8 cellular contexts compared by ENCODE assay signal in the genomic region with DNA sequence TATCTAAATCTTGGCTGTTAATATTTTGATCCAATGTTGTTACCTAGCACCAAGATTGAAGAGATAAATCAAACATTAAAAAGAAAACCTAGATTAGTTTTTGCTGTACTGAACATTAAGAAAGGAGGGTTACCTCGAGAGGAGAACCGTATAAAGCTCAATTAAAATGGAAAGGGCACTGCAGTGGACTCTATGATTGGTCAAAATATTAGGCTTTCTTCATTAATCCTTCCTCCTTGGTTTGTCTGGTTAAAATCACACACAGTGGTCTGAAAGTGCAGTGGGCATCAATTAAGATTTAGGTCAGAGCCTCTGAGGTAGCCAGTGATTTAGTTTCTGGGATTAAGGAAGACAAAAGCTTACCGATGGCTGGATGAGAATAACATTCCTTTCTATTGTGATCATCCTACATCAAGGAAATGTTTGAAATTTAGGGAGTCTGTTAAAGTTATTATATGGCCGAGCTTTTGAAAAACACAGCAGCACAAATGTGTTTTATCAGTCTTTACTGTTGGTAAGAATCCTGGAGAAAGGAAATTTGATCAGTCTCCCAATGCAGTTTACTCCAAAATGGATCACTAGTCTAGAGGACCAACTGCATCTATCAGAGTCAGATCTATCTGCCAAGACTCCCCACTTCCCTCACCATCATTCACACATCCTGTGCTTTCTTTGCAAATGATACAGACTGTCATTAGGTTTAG.
A peak's percentile ranks its signal among the peaks of the same experiment; 100 is the strongest.
DNase-seq lines count a peak whose midpoint lies in the region; ATAC-seq and TF ChIP-seq lines count a peak whose summit lies in the region.

No MANE protein-coding gene starts in this region.

- CTCF ChIA-PET in CD4-positive, alpha-beta memory T cell (lab: Charles Lee; ENCODE audit: partially characterized antibody) = interaction anchor here (0.9 to 2.2 kb wide), 5 partner anchors 12 to 195 kb away, joined by 4 to 8 read pairs (median 5); no protein-coding TSS in a partner anchor
- CTCF ChIA-PET in mammary epithelial cell (lab: Charles Lee; ENCODE audit: low non-redundant PET) = no interaction called here

- H3K27ac Mint-ChIP-seq in CD4-positive, alpha-beta memory T cell = peak overlapping the region; percentile 48 to 94 (median 79)
- H3K27ac Mint-ChIP-seq in natural killer cell treated with Interleukin-12 subunit alpha and Interleukin-12 subunit beta and Interleukin-15 and Interleukin-18, amount 100 ng/mL, for 72 hours = peak overlapping the region; percentile 88 to 93

- peak overlapping the region in 1 of 2 donors; percentile 42 for H3K4me3 ChIP-seq in CD4-positive, alpha-beta memory T cell (ENCODE audit: low read length in 2 of 2)
- no peak overlapping the region for H3K4me3 ChIP-seq in mammary epithelial cell (replicated peaks in 1 of 3; ENCODE audit: insufficient read depth in 1 of 3, low read depth in 2 of 3, low read length in 3 of 3)

- H3K27me3 Mint-ChIP-seq in CD4-positive, alpha-beta memory T cell = no peaks in the 10 kb centered on the region
- H3K27me3 Mint-ChIP-seq in natural killer cell treated with Interleukin-12 subunit alpha and Interleukin-12 subunit beta and Interleukin-15 and Interleukin-18, amount 100 ng/mL, for 72 hours = no peaks in the 10 kb centered on the region

- no peaks in the 10 kb centered on the region for H3K36me3 ChIP-seq in CD4-positive, alpha-beta memory T cell (ENCODE audit: insufficient read depth, low read length)
- no peaks in the 10 kb centered on the region for H3K36me3 ChIP-seq in mammary epithelial cell (ENCODE audit: insufficient read depth, low read length)

- H4K20me1 ChIP-seq in mammary epithelial cell (ENCODE audit: insufficient read depth, low read length) = no peaks in the 10 kb centered on the region

- peak overlapping the region; percentile 38 for H3K27ac ChIP-seq in CD4-positive, alpha-beta memory T cell (ENCODE audit: low read depth, low read length)
- peak overlapping the region; percentile 72 for H3K27ac ChIP-seq in mammary epithelial cell (ENCODE audit: insufficient read depth, low read depth, low read length)

- TF ChIP-seq CTCF in mammary epithelial cell (conservative IDR thresholded peaks at IDR 0.05 in 1 of 2, IDR thresholded peaks at IDR 0.05 in 1 of 2; ENCODE audit: extremely low read depth in 1 of 2, insufficient read depth in 1 of 2, low read depth in 1 of 2, low read length in 2 of 2) (no peak), GM13976 (IDR thresholded peaks at IDR 0.05; ENCODE audit: borderline replicate concordance, control extremely low read depth, extremely low read depth, insufficient read depth, missing control alignments) (no peak)

- POLR2A ChIA-PET in CD4-positive, alpha-beta memory T cell (lab: Charles Lee; ENCODE audit: partially characterized antibody) = interaction anchor here (1.7 to 2.8 kb wide), 3 partner anchors 11 to 14 kb away, joined by 5 to 25 read pairs (median 7); no protein-coding TSS in a partner anchor

- peaks cover 59% of the 10 kb centered on the region for H3K4me1 ChIP-seq in CD4-positive, alpha-beta memory T cell (ENCODE audit: insufficient read depth, low read length)
- peaks cover 51% of the 10 kb centered on the region for H3K4me1 ChIP-seq in mammary epithelial cell (ENCODE audit: insufficient read depth, low read length)

- no peaks in the 10 kb centered on the region for H3K27me3 ChIP-seq in CD4-positive, alpha-beta memory T cell (ENCODE audit: insufficient read depth, low read length)
- no peaks in the 10 kb centered on the region for H3K27me3 ChIP-seq in mammary epithelial cell (ENCODE audit: insufficient read depth, low read length)

- H2AFZ ChIP-seq in mammary epithelial cell (ENCODE audit: low read depth, low read length) = peak overlapping the region; percentile 25

- peak in 1 of 2 donors; percentile 41 for ATAC-seq in natural killer cell treated with Interleukin-12 subunit alpha and Interleukin-12 subunit beta and Interleukin-15 and Interleukin-18, amount 100 ng/mL, for 72 hours
- ATAC-seq in GM19397 (IDR thresholded peaks at IDR 0.05; ENCODE audit: unreplicated experiment) = no peak

- H3K4me3 Mint-ChIP-seq in CD4-positive, alpha-beta memory T cell = peak overlapping the region; percentile 58 to 78 (median 72)
- peak overlapping the region; percentile 85 for H3K4me3 Mint-ChIP-seq in natural killer cell treated with Interleukin-12 subunit alpha and Interleukin-12 subunit beta and Interleukin-15 and Interleukin-18, amount 100 ng/mL, for 72 hours

- H3K36me3 Mint-ChIP-seq in CD4-positive, alpha-beta memory T cell = peaks cover 47 to 48% of the 10 kb centered on the region in 2 donors
- H3K36me3 Mint-ChIP-seq in natural killer cell treated with Interleukin-12 subunit alpha and Interleukin-12 subunit beta and Interleukin-15 and Interleukin-18, amount 100 ng/mL, for 72 hours = peaks cover 14% of the 10 kb centered on the region

- DNase-seq in CD4-positive, alpha-beta memory T cell = peak in 1 of 5 donors; percentile 13
- DNase-seq in HT1080 (ENCODE audit: low read depth) (peak; percentile 30), mammary epithelial cell (peak; percentile 30), NCI-H748 treated with DMSO at 0.1 percent for 48 hours (lab: John Stamatoyannopoulos, UW) (no peak), GM13976 (ENCODE audit: low spot score) (no peak)
- DNase-seq in natural killer cell treated with Interleukin-12 subunit alpha and Interleukin-12 subunit beta and Interleukin-15 and Interleukin-18, amount 100 ng/mL, for 72 hours (ENCODE audit: low spot score) = no peak
- DNase-seq in stimulated activated naive CD4-positive, alpha-beta T cell (lab: John Stamatoyannopoulos, UW) = no peak

- dilution Hi-C loops in mammary epithelial cell (cut with HindIII; ENCODE audit: low sequenced_read_pairs) = no loop called here

- no peak overlapping the region for H3K9ac ChIP-seq in mammary epithelial cell (ENCODE audit: insufficient read depth, low read length)

- peaks cover 0 to 1% (median 0%) of the 10 kb centered on the region in 8 donors for H3K9me3 Mint-ChIP-seq in CD4-positive, alpha-beta memory T cell
- peaks cover 2% of the 10 kb centered on the region for H3K9me3 Mint-ChIP-seq in natural killer cell treated with Interleukin-12 subunit alpha and Interleukin-12 subunit beta and Interleukin-15 and Interleukin-18, amount 100 ng/mL, for 72 hours

- in situ Hi-C loops in mammary epithelial cell (cut with MboI; ENCODE audit: low sequenced_read_pairs in 2 of 2) (no loop called here), GM13976 (cut with MboI; ENCODE audit: low sequenced_read_pairs, unreplicated experiment) (no loop called here)

- H3K9me3 ChIP-seq in CD4-positive, alpha-beta memory T cell (ENCODE audit: control insufficient read depth in 1 of 2, low read length in 2 of 2) = no peaks in the 10 kb centered on the region
- no peaks in the 10 kb centered on the region for H3K9me3 ChIP-seq in mammary epithelial cell (replicated peaks; ENCODE audit: insufficient read depth, low read length)

- peaks cover 57 to 87% (median 65%) of the 10 kb centered on the region in 4 donors for H3K4me1 Mint-ChIP-seq in CD4-positive, alpha-beta memory T cell
- H3K4me1 Mint-ChIP-seq in natural killer cell treated with Interleukin-12 subunit alpha and Interleukin-12 subunit beta and Interleukin-15 and Interleukin-18, amount 100 ng/mL, for 72 hours (ENCODE audit: low read depth in 2 of 2) = peaks cover 73 to 87% of the 10 kb centered on the region in 2 donors

- no peak overlapping the region for H3K4me2 ChIP-seq in mammary epithelial cell (ENCODE audit: insufficient read depth, low read depth, low read length)

- intact Hi-C loops in CD4-positive, alpha-beta memory T cell (cut with micrococcal nuclease) = loop anchor here (1.0 to 10.0 kb wide), 3 partner anchors 15 to 135 kb away; a partner anchor contains a TSS
- intact Hi-C loops in mammary epithelial cell (cut with micrococcal nuclease) = no loop called here

- H3K79me2 ChIP-seq in mammary epithelial cell (ENCODE audit: insufficient read depth, low read length) = no peaks in the 10 kb centered on the region

- no TSS peak for BruUV-seq in mammary epithelial cell (replicated peaks; lab: Mats Ljungman, UMichigan)

- WGBS in mammary epithelial cell (ENCODE audit: low coverage, missing lambda C conversion rate) = 42% methylated on average over 4 of the region's 4 CpGs

Comparison
In these comparisons a context has a peak if more than half of its experiments do, and no peak if none do; other contexts are left out.
1. DNase-seq: peak in HT1080 (single experiment) and mammary epithelial cell (single experiment); none in natural killer cell treated with Interleukin-12 subunit alpha and Interleukin-12 subunit beta and Interleukin-15 and Interleukin-18, amount 100 ng/mL, for 72 hours (single experiment), NCI-H748 treated with DMSO at 0.1 percent for 48 hours (single experiment), stimulated activated naive CD4-positive, alpha-beta T cell (0 of 6) and GM13976 (single experiment).